6 cellular contexts compared by ENCODE assay signal in the genomic region with DNA sequence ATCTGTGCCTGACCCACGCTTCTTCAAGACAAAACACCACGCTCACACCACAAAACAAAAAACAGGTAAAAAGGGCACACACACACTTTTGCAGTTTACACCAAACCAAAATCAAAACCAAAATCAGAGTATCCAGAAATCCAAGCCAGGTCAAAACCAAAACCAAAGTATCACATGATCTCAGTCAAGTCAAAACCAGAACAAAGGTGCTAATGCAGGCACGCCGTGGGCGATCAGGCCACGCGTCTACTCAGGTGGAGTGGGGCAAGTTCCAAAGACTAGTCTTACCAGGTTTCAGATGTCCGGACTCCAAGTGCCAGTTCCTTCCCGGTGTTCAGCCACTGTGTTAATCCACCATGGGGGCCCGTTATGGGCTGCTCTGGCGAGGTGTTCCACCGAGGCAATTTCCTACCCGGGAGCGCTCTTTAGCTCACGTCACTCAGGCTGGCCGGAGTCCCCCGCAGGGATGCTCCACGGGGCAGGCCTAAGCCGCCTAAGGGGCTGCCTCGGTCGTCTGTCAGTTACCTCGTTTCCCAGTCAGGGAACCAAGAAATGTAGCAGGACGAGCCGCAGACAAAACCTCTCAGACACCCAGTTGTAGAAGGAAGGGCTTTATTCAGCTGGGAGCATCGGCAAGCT. TPM values are rescaled to one million over a fixed set of nuclear protein-coding genes. Genes with fewer than 3 reads are reported as not detected.
"Had no signal": no experiment of that assay in that cellular context is flagged by ENCODE, and none has a peak within 500 bp of the region (broad histone marks: within the 10 kb centered on the region; RNA-seq: fewer than 3 reads in every experiment).

No MANE protein-coding gene starts in this region.

RNA-seq across cellular contexts. Expression of gene ANKRD65, which starts 3.1 kb away (rescaled TPM):
- total RNA-seq: activated CD8-positive, alpha-beta memory T cell treated with anti-CD3 and anti-CD28 coated beads for 36 hours; activated naive CD4-positive, alpha-beta T cell treated with anti-CD3 and anti-CD28 coated beads for 36 hours; activated T-helper 2 cell treated with anti-CD3 and anti-CD28 coated beads, Interferon-gamma antibody, Interleukin-2, Interleukin-4, amounts not matched to agents 10 μg/mL and 5 μg/mL and 100 μg/mL, durations not matched to agents 14 hours and 24 hours and 36 hours; chondrocyte; T-helper 2 cell treated with Interferon-gamma antibody and Interleukin-4, amounts not matched to agents 100 ng/mL and 5 ng/mL, for 36 hours had no signal

RNA-seq across cellular contexts. Expression of gene VWA1, which starts 17.5 kb away (rescaled TPM):
- total RNA-seq: activated B cell treated with CpG ODN at 0.5 μM for 24 hours had no signal
